1 cellular context compared by ENCODE assay signal in the genomic region with DNA sequence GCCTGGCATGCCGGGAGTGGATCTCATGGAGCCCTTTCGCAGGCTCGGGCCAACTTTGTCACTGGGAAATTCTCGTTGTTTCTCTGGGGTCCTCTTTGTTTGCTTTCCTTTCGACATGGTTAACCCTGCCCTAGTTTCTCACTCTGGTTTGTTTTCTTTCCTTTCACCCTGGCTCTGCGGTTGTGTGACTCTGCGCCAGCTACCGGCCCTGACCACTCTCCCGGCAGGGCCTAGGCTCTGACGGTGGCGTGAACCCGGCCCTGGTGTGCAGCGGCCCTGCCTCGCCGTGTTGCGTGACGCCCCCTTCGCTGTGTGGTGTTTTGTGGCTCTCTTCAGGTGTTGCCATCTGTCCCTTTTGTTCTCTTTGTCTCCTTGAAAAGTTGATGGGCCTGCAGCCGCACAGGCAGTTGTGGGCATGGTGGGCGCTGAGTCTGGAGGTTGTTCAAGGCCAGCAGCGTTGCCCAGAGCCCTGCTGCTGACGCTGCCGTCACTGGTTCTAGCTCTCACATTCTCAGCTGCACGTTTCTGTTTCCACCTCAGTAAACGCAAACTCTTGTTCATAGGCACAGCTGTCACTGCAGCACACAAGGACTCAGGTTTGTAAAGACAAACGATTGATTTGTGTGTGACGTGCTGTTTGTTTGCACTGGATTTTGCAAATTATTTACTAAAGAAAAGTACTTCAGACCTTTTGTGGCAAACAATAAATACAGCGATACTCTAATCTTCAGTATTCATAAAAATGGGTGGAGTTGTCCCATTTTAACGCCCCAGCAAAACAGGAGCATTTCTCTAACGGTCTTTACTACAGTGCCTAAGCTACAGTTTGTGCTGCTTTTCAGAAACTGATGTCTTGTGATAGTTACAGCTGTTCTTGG.
TF ChIP-seq lines count a peak whose summit lies in the region.

No MANE protein-coding gene starts in this region.

TF ChIP-seq in HepG2, 621 proteins besides CTCF, POLR2A, EP300 and RAD21 (continued from another document):
- TF ChIP-seq, protein P1, sequence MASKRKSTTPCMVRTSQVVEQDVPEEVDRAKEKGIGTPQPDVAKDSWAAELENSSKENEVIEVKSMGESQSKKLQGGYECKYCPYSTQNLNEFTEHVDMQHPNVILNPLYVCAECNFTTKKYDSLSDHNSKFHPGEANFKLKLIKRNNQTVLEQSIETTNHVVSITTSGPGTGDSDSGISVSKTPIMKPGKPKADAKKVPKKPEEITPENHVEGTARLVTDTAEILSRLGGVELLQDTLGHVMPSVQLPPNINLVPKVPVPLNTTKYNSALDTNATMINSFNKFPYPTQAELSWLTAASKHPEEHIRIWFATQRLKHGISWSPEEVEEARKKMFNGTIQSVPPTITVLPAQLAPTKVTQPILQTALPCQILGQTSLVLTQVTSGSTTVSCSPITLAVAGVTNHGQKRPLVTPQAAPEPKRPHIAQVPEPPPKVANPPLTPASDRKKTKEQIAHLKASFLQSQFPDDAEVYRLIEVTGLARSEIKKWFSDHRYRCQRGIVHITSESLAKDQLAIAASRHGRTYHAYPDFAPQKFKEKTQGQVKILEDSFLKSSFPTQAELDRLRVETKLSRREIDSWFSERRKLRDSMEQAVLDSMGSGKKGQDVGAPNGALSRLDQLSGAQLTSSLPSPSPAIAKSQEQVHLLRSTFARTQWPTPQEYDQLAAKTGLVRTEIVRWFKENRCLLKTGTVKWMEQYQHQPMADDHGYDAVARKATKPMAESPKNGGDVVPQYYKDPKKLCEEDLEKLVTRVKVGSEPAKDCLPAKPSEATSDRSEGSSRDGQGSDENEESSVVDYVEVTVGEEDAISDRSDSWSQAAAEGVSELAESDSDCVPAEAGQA (IDR thresholded peaks at IDR 0.05; ENCODE audit: low read depth): no peak
- TF ChIP-seq, protein P1 (CRISPR knock-in tag; IDR thresholded peaks at IDR 0.05; ENCODE audit: borderline replicate concordance): no peak
- TF ChIP-seq MXI1 (IDR thresholded peaks at IDR 0.05; ENCODE audit: borderline replicate concordance, low read depth, low read length): peak; percentile 30; the same call in 1 of the 3 replicates
- TF ChIP-seq ZFY (CRISPR knock-in tag; IDR thresholded peaks at IDR 0.05): peak; percentile 28; the same call in 1 of the 2 replicates
- TF ChIP-seq, protein P2, sequence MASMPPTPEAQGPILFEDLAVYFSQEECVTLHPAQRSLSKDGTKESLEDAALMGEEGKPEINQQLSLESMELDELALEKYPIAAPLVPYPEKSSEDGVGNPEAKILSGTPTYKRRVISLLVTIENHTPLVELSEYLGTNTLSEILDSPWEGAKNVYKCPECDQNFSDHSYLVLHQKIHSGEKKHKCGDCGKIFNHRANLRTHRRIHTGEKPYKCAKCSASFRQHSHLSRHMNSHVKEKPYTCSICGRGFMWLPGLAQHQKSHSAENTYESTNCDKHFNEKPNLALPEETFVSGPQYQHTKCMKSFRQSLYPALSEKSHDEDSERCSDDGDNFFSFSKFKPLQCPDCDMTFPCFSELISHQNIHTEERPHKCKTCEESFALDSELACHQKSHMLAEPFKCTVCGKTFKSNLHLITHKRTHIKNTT (CRISPR knock-in tag; IDR thresholded peaks at IDR 0.05): no peak
- TF ChIP-seq, protein P3, sequence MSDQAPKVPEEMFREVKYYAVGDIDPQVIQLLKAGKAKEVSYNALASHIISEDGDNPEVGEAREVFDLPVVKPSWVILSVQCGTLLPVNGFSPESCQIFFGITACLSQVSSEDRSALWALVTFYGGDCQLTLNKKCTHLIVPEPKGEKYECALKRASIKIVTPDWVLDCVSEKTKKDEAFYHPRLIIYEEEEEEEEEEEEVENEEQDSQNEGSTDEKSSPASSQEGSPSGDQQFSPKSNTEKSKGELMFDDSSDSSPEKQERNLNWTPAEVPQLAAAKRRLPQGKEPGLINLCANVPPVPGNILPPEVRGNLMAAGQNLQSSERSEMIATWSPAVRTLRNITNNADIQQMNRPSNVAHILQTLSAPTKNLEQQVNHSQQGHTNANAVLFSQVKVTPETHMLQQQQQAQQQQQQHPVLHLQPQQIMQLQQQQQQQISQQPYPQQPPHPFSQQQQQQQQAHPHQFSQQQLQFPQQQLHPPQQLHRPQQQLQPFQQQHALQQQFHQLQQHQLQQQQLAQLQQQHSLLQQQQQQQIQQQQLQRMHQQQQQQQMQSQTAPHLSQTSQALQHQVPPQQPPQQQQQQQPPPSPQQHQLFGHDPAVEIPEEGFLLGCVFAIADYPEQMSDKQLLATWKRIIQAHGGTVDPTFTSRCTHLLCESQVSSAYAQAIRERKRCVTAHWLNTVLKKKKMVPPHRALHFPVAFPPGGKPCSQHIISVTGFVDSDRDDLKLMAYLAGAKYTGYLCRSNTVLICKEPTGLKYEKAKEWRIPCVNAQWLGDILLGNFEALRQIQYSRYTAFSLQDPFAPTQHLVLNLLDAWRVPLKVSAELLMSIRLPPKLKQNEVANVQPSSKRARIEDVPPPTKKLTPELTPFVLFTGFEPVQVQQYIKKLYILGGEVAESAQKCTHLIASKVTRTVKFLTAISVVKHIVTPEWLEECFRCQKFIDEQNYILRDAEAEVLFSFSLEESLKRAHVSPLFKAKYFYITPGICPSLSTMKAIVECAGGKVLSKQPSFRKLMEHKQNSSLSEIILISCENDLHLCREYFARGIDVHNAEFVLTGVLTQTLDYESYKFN (CRISPR knock-in tag; conservative IDR thresholded peaks at IDR 0.05): 0 out of 2 replicates have a peak, but pooled peaks have one; percentile 17
- TF ChIP-seq ATF1 (CRISPR knock-in tag; IDR thresholded peaks at IDR 0.05): no peak
- TF ChIP-seq TFAP4 (IDR thresholded peaks at IDR 0.05; ENCODE audit: borderline replicate concordance, low read depth): 0 out of 2 replicates have a peak, but pooled peaks have one; percentile 1
- TF ChIP-seq ZNF687 (CRISPR knock-in tag; IDR thresholded peaks at IDR 0.05): peak; percentile 50
- TF ChIP-seq LBX2 (CRISPR knock-in tag; IDR thresholded peaks at IDR 0.05; ENCODE audit: borderline replicate concordance): no peak
